8 cellular contexts compared by ENCODE assay signal in genomic region chr1:110340207-110340468, GRCh38. TPM values are rescaled to one million over a fixed set of nuclear protein-coding genes. Genes with fewer than 3 reads are reported as not detected.
DNase-seq lines count a peak whose midpoint lies in the region; ATAC-seq and TF ChIP-seq lines count a peak whose summit lies in the region.

No MANE protein-coding gene starts in this region.

- peaks cover 57% of the 10 kb centered on the region for H3K36me3 ChIP-seq in OCI-LY7 (ENCODE audit: insufficient read depth, low read length)
- H3K36me3 ChIP-seq in gastroesophageal sphincter: peaks cover 0 to 28% of the 10 kb centered on the region in 2 donors
- H3K36me3 ChIP-seq in gastrocnemius medialis: peaks cover 0 to 5% of the 10 kb centered on the region in 2 donors

- H3K9me3 Mint-ChIP-seq in activated T-helper 2 cell treated with anti-CD3 and anti-CD28 coated beads, Interferon-gamma antibody, Interleukin-2, Interleukin-4, amounts not matched to agents 10 μg/mL and 5 μg/mL and 100 μg/mL, durations not matched to agents 14 hours and 24 hours and 36 hours: no peaks in the 10 kb centered on the region

- no peaks in the 10 kb centered on the region for H3K9me2 ChIP-seq in OCI-LY7 (ENCODE audit: insufficient read depth, low read length)

- CTCF ChIA-PET in OCI-LY7 (lab: Charles Lee; ENCODE audit: unreplicated experiment): no interaction called here

- intact Hi-C loops in OCI-LY7 (cut with micrococcal nuclease; ENCODE audit: unreplicated experiment): no loop called here
- intact Hi-C loops in gastrocnemius medialis (cut with DNase I; ENCODE audit: low total_unique reads): no loop called here
- intact Hi-C loops in activated T-helper 2 cell treated with anti-CD3 and anti-CD28 coated beads, Interferon-gamma antibody, Interleukin-2, Interleukin-4, amounts not matched to agents 10 μg/mL and 5 μg/mL and 100 μg/mL, durations not matched to agents 14 hours and 24 hours and 36 hours (cut with micrococcal nuclease): no loop called here

- H3K27me3 ChIP-seq in gastroesophageal sphincter: no peaks in the 10 kb centered on the region
- no peaks in the 10 kb centered on the region for H3K27me3 ChIP-seq in gastrocnemius medialis

- no peak for TF ChIP-seq EP300 in gastroesophageal sphincter (IDR thresholded peaks at IDR 0.05)

- H3K9me3 ChIP-seq in OCI-LY7 (ENCODE audit: low read length) (no peaks in the 10 kb centered on the region), gastroesophageal sphincter (no peaks in the 10 kb centered on the region), gastrocnemius medialis (no peaks in the 10 kb centered on the region)

- H3K4me1 ChIP-seq in OCI-LY7 (ENCODE audit: insufficient read depth, low read length, poor library complexity, severe bottlenecking): peaks cover 40% of the 10 kb centered on the region
- H3K4me1 ChIP-seq in gastroesophageal sphincter: peaks cover 6 to 63% (median 24%) of the 10 kb centered on the region in 3 donors
- H3K4me1 ChIP-seq in gastrocnemius medialis: peaks cover 57 to 63% of the 10 kb centered on the region in 2 donors

- H3K27me3 Mint-ChIP-seq in activated T-helper 2 cell treated with anti-CD3 and anti-CD28 coated beads, Interferon-gamma antibody, Interleukin-2, Interleukin-4, amounts not matched to agents 10 μg/mL and 5 μg/mL and 100 μg/mL, durations not matched to agents 14 hours and 24 hours and 36 hours (ENCODE audit: low read depth): no peaks in the 10 kb centered on the region

- H3K27ac Mint-ChIP-seq in activated T-helper 2 cell treated with anti-CD3 and anti-CD28 coated beads, Interferon-gamma antibody, Interleukin-2, Interleukin-4, amounts not matched to agents 10 μg/mL and 5 μg/mL and 100 μg/mL, durations not matched to agents 14 hours and 24 hours and 36 hours: no peak overlapping the region

- WGBS in gastroesophageal sphincter (ENCODE audit: low coverage in 1 of 2), 2 donors: 0% methylated on average over 1 of the region's 9 CpGs; no CpG with 5 or more reads in 1 of the 2 donors

- TF ChIP-seq CTCF in GM12865 (IDR thresholded peaks at IDR 0.05; ENCODE audit: insufficient read depth, low read depth, low read length, missing control alignments): no peak
- TF ChIP-seq CTCF in OCI-LY7 (conservative IDR thresholded peaks at IDR 0.05; ENCODE audit: low read length): 0 out of 2 replicates have a peak, but pooled peaks have one; percentile 10
- TF ChIP-seq CTCF in gastroesophageal sphincter (IDR thresholded peaks at IDR 0.05): no peak
- TF ChIP-seq CTCF in gastrocnemius medialis (IDR thresholded peaks at IDR 0.05 in 4 of 5, conservative IDR thresholded peaks at IDR 0.05 in 1 of 5): no peak

- DNase-seq in GM12865 (ENCODE audit: low read depth) (no peak), OCI-LY7 (ENCODE audit: low spot score) (no peak), gastrocnemius medialis (no peak), Ammon's horn (ENCODE audit: low spot score) (no peak), NCI-H128 (lab: John Stamatoyannopoulos, UW; ENCODE audit: unreplicated experiment) (no peak)
- no peak for DNase-seq in activated T-helper 2 cell treated with anti-CD3 and anti-CD28 coated beads, Interferon-gamma antibody, Interleukin-2, Interleukin-4, amounts not matched to agents 10 μg/mL and 5 μg/mL and 100 μg/mL, durations not matched to agents 14 hours and 24 hours and 36 hours (ENCODE audit: low spot score)

- no TSS peak for BruUV-seq in OCI-LY7 (replicated peaks; lab: Mats Ljungman, UMichigan)

- POLR2A ChIA-PET in OCI-LY7 (lab: Charles Lee): interaction anchor here (0.5 to 6.1 kb wide), 4 partner anchors 8 to 626 kb away, joined by 3 to 39 read pairs (median 13); no protein-coding TSS in a partner anchor

- H3K79me2 ChIP-seq in OCI-LY7 (ENCODE audit: insufficient read depth, low read depth, low read length): peaks cover 74% of the 10 kb centered on the region

- ATAC-seq in gastroesophageal sphincter: no peak
- ATAC-seq in gastrocnemius medialis: no peak
- no peak for ATAC-seq in GM19452 (IDR thresholded peaks at IDR 0.05; ENCODE audit: unreplicated experiment)

- no peak for TF ChIP-seq POLR2A in gastroesophageal sphincter (IDR thresholded peaks at IDR 0.05)
- TF ChIP-seq POLR2A in gastrocnemius medialis (IDR thresholded peaks at IDR 0.05): peak in 1 of 2 donors; percentile 11

- H3K27ac ChIP-seq in OCI-LY7 (ENCODE audit: low read depth, low read length, poor library complexity, severe bottlenecking) (peak overlapping the region; percentile 92), gastroesophageal sphincter (peak overlapping the region in 3 of 4 donors; percentile 90 to 99 (median 98)), gastrocnemius medialis (peak overlapping the region; percentile 93 to 99 (median 96))

- H2AFZ ChIP-seq in OCI-LY7 (ENCODE audit: low read length): no peak overlapping the region

- H3K4me3 ChIP-seq in GM12865 (ENCODE audit: low read depth, low read length) (peak overlapping the region; percentile 74), OCI-LY7 (ENCODE audit: low read depth, low read length, poor library complexity, severe bottlenecking) (peak overlapping the region; percentile 93), gastroesophageal sphincter (peak overlapping the region; percentile 59 to 80), gastrocnemius medialis (peak overlapping the region; percentile 78 to 88 (median 80))

- H3K36me3 Mint-ChIP-seq in activated T-helper 2 cell treated with anti-CD3 and anti-CD28 coated beads, Interferon-gamma antibody, Interleukin-2, Interleukin-4, amounts not matched to agents 10 μg/mL and 5 μg/mL and 100 μg/mL, durations not matched to agents 14 hours and 24 hours and 36 hours (ENCODE audit: low read depth): peaks cover 52% of the 10 kb centered on the region

- H3K4me1 Mint-ChIP-seq in activated T-helper 2 cell treated with anti-CD3 and anti-CD28 coated beads, Interferon-gamma antibody, Interleukin-2, Interleukin-4, amounts not matched to agents 10 μg/mL and 5 μg/mL and 100 μg/mL, durations not matched to agents 14 hours and 24 hours and 36 hours (ENCODE audit: low read depth): peaks cover 57% of the 10 kb centered on the region

- H3K4me3 Mint-ChIP-seq in activated T-helper 2 cell treated with anti-CD3 and anti-CD28 coated beads, Interferon-gamma antibody, Interleukin-2, Interleukin-4, amounts not matched to agents 10 μg/mL and 5 μg/mL and 100 μg/mL, durations not matched to agents 14 hours and 24 hours and 36 hours (ENCODE audit: low read depth): no peak overlapping the region

- peak overlapping the region; percentile 98 for H3K4me2 ChIP-seq in OCI-LY7 (ENCODE audit: low read length)

- H4K20me1 ChIP-seq in OCI-LY7 (ENCODE audit: insufficient read depth, low read length): peaks cover 51% of the 10 kb centered on the region

- in situ Hi-C loops in gastrocnemius medialis (cut with MboI; ENCODE audit: low sequenced_read_pairs in 4 of 4): loop anchor here in 3 of 4 donors (5.0 to 25.0 kb wide), 3 partner anchors 62 to 303 kb away; partner anchors contain the start of genes LAMTOR5 (in 1 of the 3) and STRIP1 (in 1 of the 3)

RNA-seq across cellular contexts. Expression of gene RBM15, which starts 1.0 kb away (rescaled TPM):
- 221 and 231 TPM in 2 replicates for total RNA-seq in OCI-LY7 (2014; rRNA removed; shearing (Covaris generic))
- total RNA-seq in OCI-LY7 (2022) (119 and 137 TPM in 2 replicates), gastroesophageal sphincter (10 to 100 TPM; 16.7 to 36.9 (median 30.2) TPM), gastrocnemius medialis (10 to 100 TPM; 27.8 to 44.9 (median 30.2) TPM)
- total RNA-seq in activated T-helper 2 cell treated with anti-CD3 and anti-CD28 coated beads, Interferon-gamma antibody, Interleukin-2, Interleukin-4, amounts not matched to agents 10 μg/mL and 5 μg/mL and 100 μg/mL, durations not matched to agents 14 hours and 24 hours and 36 hours: 55.5 TPM in 2 replicates

RNA-seq across cellular contexts. Expression of gene SLC16A4, which starts 50.7 kb away (rescaled TPM):
- total RNA-seq in OCI-LY7 (2014; rRNA removed; shearing (Covaris generic)): 0.22 TPM in 1 of 2 replicates, not detected in the other
- total RNA-seq in OCI-LY7 (2022) (0.15 and 0.38 TPM in 2 replicates), gastroesophageal sphincter (10 to 100 TPM; 10.5 to 16.9 (median 15.2) TPM), gastrocnemius medialis (1 to 10 TPM; 1.2 to 3.5 (median 2.9) TPM)
- 0.23 and 0.73 TPM in 2 replicates for total RNA-seq in activated T-helper 2 cell treated with anti-CD3 and anti-CD28 coated beads, Interferon-gamma antibody, Interleukin-2, Interleukin-4, amounts not matched to agents 10 μg/mL and 5 μg/mL and 100 μg/mL, durations not matched to agents 14 hours and 24 hours and 36 hours
